In the genomic region with DNA sequence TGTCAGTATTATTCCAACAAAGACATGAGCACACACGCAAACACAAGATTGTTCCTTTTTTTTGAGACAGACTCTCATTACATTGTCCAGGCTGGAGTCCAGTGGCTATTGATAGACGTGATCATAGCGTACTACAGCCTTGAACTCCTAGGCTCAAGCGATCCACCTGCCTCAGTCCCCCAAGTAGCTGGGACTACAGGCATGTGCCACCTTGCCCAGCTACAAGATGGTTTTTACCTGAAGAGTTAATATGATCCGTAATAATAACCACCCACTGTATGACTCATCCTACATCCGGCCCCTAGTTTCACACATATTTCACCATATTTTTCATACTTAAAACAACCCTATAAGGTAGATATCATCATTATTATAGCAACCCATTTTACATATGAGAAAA, we compare ENCODE assay signal across 18 cellular contexts. TPM values are rescaled to one million over a fixed set of nuclear protein-coding genes. Genes with fewer than 3 reads are reported as not detected.
DNase-seq lines count a peak whose midpoint lies in the region; ATAC-seq and TF ChIP-seq lines count a peak whose summit lies in the region.
"Had no signal": no experiment of that assay in that cellular context is flagged by ENCODE, and none has a peak within 500 bp of the region (broad histone marks: within the 10 kb centered on the region; RNA-seq: fewer than 3 reads in every experiment).

No MANE protein-coding gene starts in this region.

- no peak for ATAC-seq in HCT116
- ATAC-seq in HG02588 (IDR thresholded peaks at IDR 0.05; ENCODE audit: unreplicated experiment): no peak
- ATAC-seq: PC-3 had no signal

- BruUV-seq in HCT116 (replicated peaks; lab: Mats Ljungman, UMichigan): no TSS peak

- no peak for TF ChIP-seq RAD21 in HCT116 (IDR thresholded peaks at IDR 0.05; ENCODE audit: low read depth)

- H3K4me3 ChIP-seq in GM12865 (ENCODE audit: low read depth, low read length): no peak overlapping the region
- no peak overlapping the region for H3K4me3 ChIP-seq in HCT116 (replicated peaks in 1 of 2; ENCODE audit: low read depth in 1 of 2, low read length in 2 of 2)
- H3K4me3 ChIP-seq in OCI-LY3 (ENCODE audit: low read length): peak overlapping the region; percentile 39; the same call in 1 of the 2 replicates
- no peak overlapping the region for H3K4me3 ChIP-seq in colonic mucosa
- H3K4me3 ChIP-seq: coronary artery, sigmoid colon, suprapubic skin had no signal

- DNase-seq in GM12865 (ENCODE audit: low read depth): peak; percentile 29
- no peak for DNase-seq in HCT116 (ENCODE audit: low read depth, low spot score)
- DNase-seq in epithelial cell of prostate (ENCODE audit: low read depth, low spot score): no peak
- DNase-seq in amniotic stem cell (lab: John Stamatoyannopoulos, UW): no peak
- no peak for DNase-seq in cortex of kidney (lab: John Stamatoyannopoulos, UW)
- no peak for DNase-seq in colonic mucosa
- DNase-seq: activated naive CD8-positive, alpha-beta T cell treated with anti-CD3 and anti-CD28 coated beads, Interleukin-2, amount 10 ng/mL, durations not matched to agents 7 days and 5 days; CD4-positive, alpha-beta memory T cell; HCEC 1CT; Kasumi-1; NCI-H2171; PC-3; sigmoid colon; T1000 had no signal

- H2AFZ ChIP-seq in HCT116 (ENCODE audit: low read depth, low read length, poor library complexity, severe bottlenecking) (no peak overlapping the region), OCI-LY3 (ENCODE audit: low read depth, low read length) (no peak overlapping the region)

- H3K9me3 ChIP-seq in HCT116 (ENCODE audit: control insufficient read depth in 1 of 2, insufficient read depth in 1 of 2, low read depth in 1 of 2, low read length in 2 of 2) (no peaks in the 10 kb centered on the region), OCI-LY3 (ENCODE audit: insufficient read depth, low read length) (no peaks in the 10 kb centered on the region), colonic mucosa (no peaks in the 10 kb centered on the region)
- H3K9me3 ChIP-seq: sigmoid colon, suprapubic skin had no signal

- H3K79me2 ChIP-seq in HCT116 (ENCODE audit: insufficient read depth, low read length) (no peaks in the 10 kb centered on the region), OCI-LY3 (ENCODE audit: low read length) (peaks cover 89% of the 10 kb centered on the region)

- H3K4me1 ChIP-seq in HCT116 (ENCODE audit: control insufficient read depth in 1 of 2, insufficient read depth in 2 of 2, low read length in 2 of 2) (peaks cover 0 to 8% of the 10 kb centered on the region in 2 experiments; a peak in 3 of 4 replicates), OCI-LY3 (ENCODE audit: low read length) (peaks cover 78% of the 10 kb centered on the region), colonic mucosa (no peaks in the 10 kb centered on the region)
- H3K4me1 ChIP-seq: sigmoid colon, suprapubic skin had no signal

- intact Hi-C loops in HCT116 (cut with micrococcal nuclease): no loop called here
- intact Hi-C loops in colonic mucosa (cut with DNase I): no loop called here

- H4K20me1 ChIP-seq in HCT116 (ENCODE audit: insufficient read depth) (no peaks in the 10 kb centered on the region), OCI-LY3 (ENCODE audit: insufficient read depth, low read length) (no peaks in the 10 kb centered on the region; the same call in none of the 2 replicates)

- H3K27me3 ChIP-seq in HCT116 (ENCODE audit: insufficient read depth, low read length) (no peaks in the 10 kb centered on the region), OCI-LY3 (ENCODE audit: low read depth, low read length) (no peaks in the 10 kb centered on the region), colonic mucosa (no peaks in the 10 kb centered on the region)
- H3K27me3 ChIP-seq: sigmoid colon, suprapubic skin had no signal

- H3K4me2 ChIP-seq in HCT116 (ENCODE audit: low read length) (no peak overlapping the region), OCI-LY3 (ENCODE audit: low read length) (peak overlapping the region; percentile 61)

- H3K9me2 ChIP-seq in HCT116 (ENCODE audit: insufficient read depth): no peaks in the 10 kb centered on the region

- RAD21 ChIA-PET in HCT116 (lab: Charles Lee; ENCODE audit: low non-redundant PET in 1 of 2, low total read pairs in 2 of 2, uncharacterized antibody in 2 of 2, unreplicated experiment in 2 of 2): no interaction called here

- H3K36me3 ChIP-seq in HCT116 (ENCODE audit: control insufficient read depth in 1 of 2, insufficient read depth in 2 of 2, low read length in 2 of 2) (no peaks in the 10 kb centered on the region), OCI-LY3 (replicated peaks; ENCODE audit: low read depth, low read length) (peaks cover 40% of the 10 kb centered on the region), colonic mucosa (no peaks in the 10 kb centered on the region)
- H3K36me3 ChIP-seq: sigmoid colon, suprapubic skin had no signal

- H3K9ac ChIP-seq in HCT116 (ENCODE audit: low read length): no peak overlapping the region
- peak overlapping the region; percentile 12; the same call in 1 of the 2 replicates for H3K9ac ChIP-seq in OCI-LY3 (ENCODE audit: low read length)
- H3K9ac ChIP-seq in colonic mucosa (ENCODE audit: low read depth in 2 of 2, low read length in 2 of 2): no peak overlapping the region

- TF ChIP-seq POLR2A in HCT116 (IDR thresholded peaks at IDR 0.05; ENCODE audit: borderline replicate concordance, extremely low read depth, insufficient read depth, insufficient read length): no peak

- H3K27ac ChIP-seq in HCT116 (ENCODE audit: low read depth, low read length) (no peak overlapping the region), OCI-LY3 (ENCODE audit: low read length) (peak overlapping the region; percentile 50), epithelial cell of prostate (peak overlapping the region; percentile 83), colonic mucosa (no peak overlapping the region)
- H3K27ac ChIP-seq: sigmoid colon, suprapubic skin had no signal

- TF ChIP-seq CTCF in GM12865 (IDR thresholded peaks at IDR 0.05; ENCODE audit: insufficient read depth, low read depth, low read length, missing control alignments): no peak
- no peak for TF ChIP-seq CTCF in HCT116 (IDR thresholded peaks at IDR 0.05 in 2 of 3, conservative IDR thresholded peaks at IDR 0.05 in 1 of 3; ENCODE audit: borderline replicate concordance in 1 of 3, insufficient read depth in 1 of 3, low read depth in 2 of 3, low read length in 2 of 3)
- no peak for TF ChIP-seq CTCF in OCI-LY3 (IDR thresholded peaks at IDR 0.05; ENCODE audit: low read depth, low read length)
- TF ChIP-seq CTCF in colonic mucosa (IDR thresholded peaks at IDR 0.05): no peak

- POLR2A ChIA-PET in HCT116 (lab: Charles Lee): no interaction called here

- CTCF ChIA-PET in HCT116 (lab: Charles Lee): no interaction called here

TF ChIP-seq in HCT116, 20 proteins besides CTCF, POLR2A, EP300 and RAD21:
- TF ChIP-seq FOSL1 (IDR thresholded peaks at IDR 0.05; ENCODE audit: low read depth) (peak; percentile 47), SP1 (IDR thresholded peaks at IDR 0.05; ENCODE audit: low read depth) (peak; percentile 33; the same call in 1 of the 2 replicates), ZFX (IDR thresholded peaks at IDR 0.05) (no peak), EZH2phosphoT487 (IDR thresholded peaks at IDR 0.05; ENCODE audit: borderline replicate concordance) (no peak), ZNF274 (IDR thresholded peaks at IDR 0.05; ENCODE audit: low read depth, low read length) (no peak), JUND (IDR thresholded peaks at IDR 0.05) (peak; percentile 35; the same call in 1 of the 2 replicates), ELF1 (IDR thresholded peaks at IDR 0.05; ENCODE audit: borderline replicate concordance, low read depth) (no peak), CEBPB (IDR thresholded peaks at IDR 0.05; ENCODE audit: low read depth) (peak; percentile 53; the same call in 1 of the 2 replicates), EGR1 (IDR thresholded peaks at IDR 0.05; ENCODE audit: low read depth) (no peak)
TF ChIP-seq in HCT116: peak in this region for 4.

RNA-seq across cellular contexts. Expression of a gene that starts 26.8 kb away (rescaled TPM):
- total RNA-seq in HCT116 (2021; ENCODE audit: unreplicated experiment): 0.74 TPM
- polyA plus RNA-seq in HCT116 (2012): not detected in 2 replicates
- total RNA-seq in colonic mucosa: 1 to 10 TPM; 4.2 to 7.4 TPM
- total RNA-seq: PC-3 had no signal

Comparison
In these comparisons a context has a peak if more than half of its experiments do, and no peak if none do; other contexts are left out.
1. H3K27ac ChIP-seq: peak in OCI-LY3 (single experiment) and epithelial cell of prostate (single experiment); none in HCT116 (single experiment) and colonic mucosa (single experiment).